ENCODE assay signal across 6 cellular contexts in the genomic region with DNA sequence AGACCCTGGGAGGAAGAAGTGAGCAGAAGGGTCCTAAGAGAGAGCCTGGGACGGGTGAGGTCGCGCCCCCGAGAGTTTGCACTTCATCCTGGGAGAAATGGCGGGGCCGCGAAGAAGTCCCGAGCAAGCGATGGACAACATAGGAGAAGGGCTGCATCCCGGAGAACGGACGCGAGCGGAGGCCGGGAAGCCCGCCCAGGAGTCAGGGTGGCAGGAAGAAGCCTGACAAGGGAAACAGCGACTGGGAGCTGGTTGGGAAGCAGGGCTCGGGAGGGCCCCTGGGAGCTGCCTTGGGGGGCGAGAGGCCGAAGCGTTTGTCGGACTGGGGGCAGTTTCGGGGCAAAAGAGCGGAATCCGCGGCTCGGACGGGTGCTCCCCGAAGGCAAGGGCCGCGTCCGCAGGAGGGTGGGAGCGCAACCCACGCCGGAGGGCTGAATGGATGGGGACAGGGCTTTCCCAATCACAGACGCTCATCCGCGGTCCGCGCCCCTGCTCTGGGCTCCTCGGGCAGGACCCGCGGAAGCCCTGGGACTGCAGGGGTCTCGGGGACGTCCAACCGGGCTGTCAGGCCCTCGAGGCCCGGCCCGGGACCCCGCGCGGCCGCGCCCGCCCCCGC. TPM values are rescaled to one million over a fixed set of nuclear protein-coding genes. Genes with fewer than 3 reads are reported as not detected.
DNase-seq lines count a peak whose midpoint lies in the region; ATAC-seq, FAIRE-seq and TF ChIP-seq lines count a peak whose summit lies in the region.

No MANE protein-coding gene starts in this region.

- no peaks in the 10 kb centered on the region for H3K9me3 Mint-ChIP-seq in natural killer cell

- peak overlapping the region; percentile 97 to 99 for H3K27ac Mint-ChIP-seq in natural killer cell

- no peaks in the 10 kb centered on the region for H3K9me3 ChIP-seq in K562 (replicated peaks; ENCODE audit: control insufficient read depth, insufficient read depth, low read depth, low read length)

- TF ChIP-seq POLR2A in K562 (conservative IDR thresholded peaks at IDR 0.05): no peak

- POLR2A ChIA-PET in K562 (lab: Yijun Ruan, JAX): interaction anchor here (0.5 to 2.1 kb wide), 5 partner anchors 12 to 64 kb away, joined by 3 to 8 read pairs (median 4); no protein-coding TSS in a partner anchor

- DNase-seq in AG09309 (ENCODE audit: low read depth) (no peak), K562 (ENCODE audit: extremely low read depth in 1 of 4, low spot score in 3 of 4) (no peak), natural killer cell (no peak), NCI-H524 (lab: John Stamatoyannopoulos, UW) (no peak), HuH-7 (ENCODE audit: low spot score) (no peak)

- H3K36me3 ChIP-seq in K562 (ENCODE audit: control insufficient read depth, insufficient read depth, low read length): peaks cover 27% of the 10 kb centered on the region; the same call in 2 of the 3 replicates

- peaks cover 14% of the 10 kb centered on the region for H3K9me1 ChIP-seq in K562 (ENCODE audit: control insufficient read depth, insufficient read depth, low read length)

- H3K4me3 Mint-ChIP-seq in natural killer cell: peak overlapping the region; percentile 100

- CTCF ChIA-PET in K562 (lab: Yijun Ruan, JAX; ENCODE audit: low intra/inter-chr PET ratio): interaction anchor here (0.6 kb wide), 1 partner anchor 555 kb away, joined by 6 read pairs; no protein-coding TSS in a partner anchor

- peak overlapping the region; percentile 74 for H3K27ac ChIP-seq in K562 (ENCODE audit: extremely low read depth, low read depth, low read length)

- H3K4me3 ChIP-seq in AG09309 (ENCODE audit: control insufficient read depth, low read depth, low read length) (peak overlapping the region; percentile 53), K562 (peak overlapping the region; percentile 91)

- TF ChIP-seq CTCF in AG09309 (IDR thresholded peaks at IDR 0.05; ENCODE audit: control insufficient read depth, insufficient read depth, low read depth, low read length, missing control alignments) (no peak), K562 (IDR thresholded peaks at IDR 0.05 in 2 of 3, conservative IDR thresholded peaks at IDR 0.05 in 1 of 3; ENCODE audit: insufficient read depth in 2 of 3, low read depth in 1 of 3, low read length in 3 of 3) (no peak), natural killer cell (IDR thresholded peaks at IDR 0.05) (no peak)

- in situ Hi-C loops in K562 (cut with MboI): no loop called here

- H3K4me1 Mint-ChIP-seq in natural killer cell: peaks cover 40 to 43% of the 10 kb centered on the region in 2 donors

- H3K36me3 Mint-ChIP-seq in natural killer cell: peaks cover 20% of the 10 kb centered on the region

- H3K4me1 ChIP-seq in K562 (replicated peaks in 1 of 2; ENCODE audit: control insufficient read depth in 2 of 2, insufficient read depth in 2 of 2, low read length in 2 of 2): peaks cover 31 to 76% of the 10 kb centered on the region in 2 experiments

- no peak for TF ChIP-seq EP300 in K562 (IDR thresholded peaks at IDR 0.05; ENCODE audit: low read length)

- H3K79me2 ChIP-seq in K562 (ENCODE audit: control insufficient read depth, insufficient read depth, low read length): peaks cover 46% of the 10 kb centered on the region

- no peak for FAIRE-seq in K562 (lab: Jason Lieb, UNC)

- H4K20me1 ChIP-seq in K562 (replicated peaks; ENCODE audit: control insufficient read depth, insufficient read depth, low read length): peaks cover 37% of the 10 kb centered on the region; the same call in 1 of the 2 replicates

- H2AFZ ChIP-seq in K562 (ENCODE audit: low read depth, low read length): 0 out of 2 replicates have a peak overlapping the region, but pooled peaks have one; percentile 24

- H3K9ac ChIP-seq in K562 (ENCODE audit: insufficient read depth in 1 of 2, low read depth in 2 of 2, low read length in 2 of 2): peak overlapping the region; percentile 89 to 99

- WGBS in K562 (ENCODE audit: insufficient coverage, low coverage, missing lambda C conversion rate): 0% methylated on average over 35 of the region's 56 CpGs

- H3K4me2 ChIP-seq in K562 (ENCODE audit: insufficient read depth, low read length): peak overlapping the region; percentile 90

- no peak for TF ChIP-seq RAD21 in K562 (CRISPR knock-in tag; conservative IDR thresholded peaks at IDR 0.05 in 1 of 2, IDR thresholded peaks at IDR 0.05 in 1 of 2)

- intact Hi-C loops in K562 (cut with micrococcal nuclease): no loop called here
- intact Hi-C loops in natural killer cell (cut with micrococcal nuclease): loop anchor here (1.0 to 5.0 kb wide), 3 partner anchors 9 to 202 kb away; a partner anchor contains a TSS

- no peaks in the 10 kb centered on the region for H3K27me3 Mint-ChIP-seq in natural killer cell (ENCODE audit: low read depth in 2 of 2)

- no TSS peak for BruUV-seq in K562 (replicated peaks; lab: Mats Ljungman, UMichigan)

- no peaks in the 10 kb centered on the region for H3K27me3 ChIP-seq in K562 (ENCODE audit: control insufficient read depth in 2 of 2, insufficient read depth in 2 of 2, low read length in 2 of 2)

- ATAC-seq in HG02885 (IDR thresholded peaks at IDR 0.05; ENCODE audit: poor library complexity, unreplicated experiment) (peak; percentile 20), K562 (peak; percentile 4; the same call in 2 of the 3 replicates), natural killer cell (peak in 2 of 3 donors; percentile 1 to 2)

RNA-seq across cellular contexts. Expression of a gene that starts 0.5 kb away (rescaled TPM):
- total RNA-seq in K562 (2011; cell fraction: chromatin; rRNA removed; ENCODE audit: low replicate concordance): 29.4 and 87.9 TPM in 2 replicates
- total RNA-seq in K562 (2011; cell fraction: nucleolus; rRNA removed): 61.7 and 67.8 TPM in 2 replicates
- total RNA-seq in K562 (2011; cell fraction: nucleoplasm; rRNA removed): 40.1 and 45.4 TPM in 2 replicates
- total RNA-seq in K562 (2014; rRNA removed) (135 and 157 TPM in 2 replicates), K562 (2014; rRNA removed; fragmentation: Illumina TruSeq; extraction: Trizol) (0.93 and 1.5 TPM in 2 replicates), K562 (2015; rRNA removed; fragmentation: Illumina TruSeq; extraction: Trizol) (18.9 and 26.5 TPM in 2 replicates), K562 (2021) (84.2 and 87.7 TPM in 2 replicates), natural killer cell (100 to 1,000 TPM; 554 to 652 (median 608) TPM)
- polyA plus RNA-seq in K562 (2011; rRNA removed) (24.6 and 45.3 TPM in 2 replicates), K562 (2014; fragmentation: Illumina TruSeq; extraction: Trizol) (3.6 and 16.9 TPM in 2 replicates), K562 (2014; fragmentation: Nextera tagmentation; extraction: Ambion mirVana) (under 1 TPM in 1 of 2 experiments, not detected in 1; 0.04 TPM), K562 (2014; rRNA removed) (95.1 and 99.0 TPM in 2 replicates)
- 54.2 and 174 TPM in 2 replicates for polyA plus RNA-seq in K562 (2011; cell fraction: cytosol; rRNA removed)
- 117 and 184 TPM in 2 replicates for polyA plus RNA-seq in K562 (2011; cell fraction: nucleus; rRNA removed)
- polyA plus RNA-seq in K562 (2012): 47.5 and 74.5 TPM in 2 replicates
- polyA minus RNA-seq in K562 (2011; rRNA and poly(A)+ RNA removed): 6.9 and 11.0 TPM in 2 replicates
- polyA minus RNA-seq in K562 (2011; cell fraction: cytosol; rRNA and poly(A)+ RNA removed): 26.1 and 39.4 TPM in 2 replicates
- 15.3 and 15.8 TPM in 2 replicates for polyA minus RNA-seq in K562 (2011; cell fraction: nucleus; rRNA and poly(A)+ RNA removed)

RNA-seq across cellular contexts. Expression of a gene that starts 20.4 kb away (rescaled TPM):
- total RNA-seq in K562 (2011; cell fraction: chromatin; rRNA removed; ENCODE audit: low replicate concordance): 6.3 and 20.5 TPM in 2 replicates
- total RNA-seq in K562 (2011; cell fraction: nucleolus; rRNA removed): 18.0 and 18.5 TPM in 2 replicates
- total RNA-seq in K562 (2011; cell fraction: nucleoplasm; rRNA removed): 5.6 and 6.9 TPM in 2 replicates
- total RNA-seq in K562 (2014; rRNA removed) (7.8 and 10.4 TPM in 2 replicates), K562 (2014; rRNA removed; fragmentation: Illumina TruSeq; extraction: Trizol) (not detected in 2 replicates), K562 (2015; rRNA removed; fragmentation: Illumina TruSeq; extraction: Trizol) (0.72 and 1.7 TPM in 2 replicates), K562 (2021) (15.1 and 15.6 TPM in 2 replicates), natural killer cell (10 to 100 TPM; 13.0 to 20.9 (median 13.1) TPM)
- polyA plus RNA-seq in K562 (2011; rRNA removed) (0.67 and 1.1 TPM in 2 replicates), K562 (2014; fragmentation: Illumina TruSeq; extraction: Trizol) (0.68 TPM in 1 of 2 replicates, not detected in the other), K562 (2014; fragmentation: Nextera tagmentation; extraction: Ambion mirVana) (not detected), K562 (2014; rRNA removed) (9.2 and 10.2 TPM in 2 replicates)
- 1.1 and 11.4 TPM in 2 replicates for polyA plus RNA-seq in K562 (2011; cell fraction: cytosol; rRNA removed)
- 3.3 and 11.9 TPM in 2 replicates for polyA plus RNA-seq in K562 (2011; cell fraction: nucleus; rRNA removed)
- 6.8 and 6.9 TPM in 2 replicates for polyA plus RNA-seq in K562 (2012)
- 0.18 and 0.21 TPM in 2 replicates for polyA minus RNA-seq in K562 (2011; rRNA and poly(A)+ RNA removed)
- 4.5 and 5.4 TPM in 2 replicates for polyA minus RNA-seq in K562 (2011; cell fraction: cytosol; rRNA and poly(A)+ RNA removed)
- 2.1 and 3.4 TPM in 2 replicates for polyA minus RNA-seq in K562 (2011; cell fraction: nucleus; rRNA and poly(A)+ RNA removed)

RNA-seq across cellular contexts. Expression of a gene that starts 20.4 kb away (rescaled TPM):
- total RNA-seq in K562 (2011; cell fraction: chromatin; rRNA removed; ENCODE audit: low replicate concordance): 53.4 and 162 TPM in 2 replicates
- 113 and 133 TPM in 2 replicates for total RNA-seq in K562 (2011; cell fraction: nucleolus; rRNA removed)
- 92.1 and 94.1 TPM in 2 replicates for total RNA-seq in K562 (2011; cell fraction: nucleoplasm; rRNA removed)
- 20.9 and 26.4 TPM in 2 replicates for total RNA-seq in K562 (2014; rRNA removed)
- total RNA-seq in K562 (2014; rRNA removed; fragmentation: Illumina TruSeq; extraction: Trizol): 4.1 and 5.6 TPM in 2 replicates
- total RNA-seq in K562 (2015; rRNA removed; fragmentation: Illumina TruSeq; extraction: Trizol): 12.8 and 13.2 TPM in 2 replicates
- 40.3 and 45.9 TPM in 2 replicates for total RNA-seq in K562 (2021)
- polyA plus RNA-seq in K562 (2011; rRNA removed): 6.7 and 8.9 TPM in 2 replicates
- 8.3 and 13.1 TPM in 2 replicates for polyA plus RNA-seq in K562 (2011; cell fraction: cytosol; rRNA removed)
- 20.3 and 35.7 TPM in 2 replicates for polyA plus RNA-seq in K562 (2011; cell fraction: nucleus; rRNA removed)
- 26.7 and 53.0 TPM in 2 replicates for polyA plus RNA-seq in K562 (2012)
- polyA plus RNA-seq in K562 (2014; fragmentation: Illumina TruSeq; extraction: Trizol): 15.2 and 26.1 TPM in 2 replicates
- polyA plus RNA-seq in K562 (2014; fragmentation: Nextera tagmentation; extraction: Ambion mirVana): under 1 TPM; 0.81 to 0.89 TPM
- 17.1 and 19.3 TPM in 2 replicates for polyA plus RNA-seq in K562 (2014; rRNA removed)
- 3.4 and 5.9 TPM in 2 replicates for polyA minus RNA-seq in K562 (2011; rRNA and poly(A)+ RNA removed)
- polyA minus RNA-seq in K562 (2011; cell fraction: cytosol; rRNA and poly(A)+ RNA removed): 13.0 and 23.2 TPM in 2 replicates
- polyA minus RNA-seq in K562 (2011; cell fraction: nucleus; rRNA and poly(A)+ RNA removed): 12.0 and 13.3 TPM in 2 replicates
- 10 to 100 TPM; 43.1 to 53.7 (median 46.9) TPM for total RNA-seq in natural killer cell

RNA-seq across cellular contexts. Expression of a gene that starts 21.4 kb away (rescaled TPM):
- 5.8 and 14.0 TPM in 2 replicates for total RNA-seq in K562 (2011; cell fraction: chromatin; rRNA removed; ENCODE audit: low replicate concordance)
- total RNA-seq in K562 (2011; cell fraction: nucleolus; rRNA removed): 11.7 and 16.7 TPM in 2 replicates
- total RNA-seq in K562 (2011; cell fraction: nucleoplasm; rRNA removed): 6.4 and 7.5 TPM in 2 replicates
- total RNA-seq in K562 (2014; rRNA removed) (15.5 and 22.0 TPM in 2 replicates), K562 (2014; rRNA removed; fragmentation: Illumina TruSeq; extraction: Trizol) (3.4 and 3.8 TPM in 2 replicates), K562 (2015; rRNA removed; fragmentation: Illumina TruSeq; extraction: Trizol) (7.9 and 9.4 TPM in 2 replicates), K562 (2021) (59.1 and 60.4 TPM in 2 replicates), natural killer cell (10 to 100 TPM; 29.1 to 38.4 (median 34.8) TPM)
- polyA plus RNA-seq in K562 (2011; rRNA removed) (3.7 and 4.8 TPM in 2 replicates), K562 (2014; fragmentation: Illumina TruSeq; extraction: Trizol) (6.8 and 13.1 TPM in 2 replicates), K562 (2014; fragmentation: Nextera tagmentation; extraction: Ambion mirVana) (under 1 TPM; 0.04 to 0.10 TPM), K562 (2014; rRNA removed) (15.4 and 27.5 TPM in 2 replicates)
- 7.1 and 44.8 TPM in 2 replicates for polyA plus RNA-seq in K562 (2011; cell fraction: cytosol; rRNA removed)
- polyA plus RNA-seq in K562 (2011; cell fraction: nucleus; rRNA removed): 14.2 and 29.1 TPM in 2 replicates
- 20.8 and 23.7 TPM in 2 replicates for polyA plus RNA-seq in K562 (2012)
- 1.0 and 1.3 TPM in 2 replicates for polyA minus RNA-seq in K562 (2011; rRNA and poly(A)+ RNA removed)
- polyA minus RNA-seq in K562 (2011; cell fraction: cytosol; rRNA and poly(A)+ RNA removed): 15.0 and 25.4 TPM in 2 replicates
- polyA minus RNA-seq in K562 (2011; cell fraction: nucleus; rRNA and poly(A)+ RNA removed): 5.8 and 6.6 TPM in 2 replicates

RNA-seq across cellular contexts. Expression of a gene that starts 36.5 kb away (rescaled TPM):
- total RNA-seq in K562 (2011; cell fraction: chromatin; rRNA removed; ENCODE audit: low replicate concordance): 46.7 and 163 TPM in 2 replicates
- total RNA-seq in K562 (2011; cell fraction: nucleolus; rRNA removed): 112 and 114 TPM in 2 replicates
- total RNA-seq in K562 (2011; cell fraction: nucleoplasm; rRNA removed): 55.0 and 57.6 TPM in 2 replicates
- 15.8 and 21.9 TPM in 2 replicates for total RNA-seq in K562 (2014; rRNA removed)
- 3.5 and 4.5 TPM in 2 replicates for total RNA-seq in K562 (2014; rRNA removed; fragmentation: Illumina TruSeq; extraction: Trizol)
- 15.8 and 20.8 TPM in 2 replicates for total RNA-seq in K562 (2015; rRNA removed; fragmentation: Illumina TruSeq; extraction: Trizol)
- 52.4 and 63.3 TPM in 2 replicates for total RNA-seq in K562 (2021)
- 14.6 and 21.5 TPM in 2 replicates for polyA plus RNA-seq in K562 (2011; rRNA removed)
- 17.4 and 27.3 TPM in 2 replicates for polyA plus RNA-seq in K562 (2011; cell fraction: cytosol; rRNA removed)
- 56.5 and 100 TPM in 2 replicates for polyA plus RNA-seq in K562 (2011; cell fraction: nucleus; rRNA removed)
- 37.1 and 39.8 TPM in 2 replicates for polyA plus RNA-seq in K562 (2012)
- polyA plus RNA-seq in K562 (2014; fragmentation: Illumina TruSeq; extraction: Trizol): 16.7 and 40.7 TPM in 2 replicates
- polyA plus RNA-seq in K562 (2014; fragmentation: Nextera tagmentation; extraction: Ambion mirVana): under 1 TPM; 0.04 to 0.29 TPM
- polyA plus RNA-seq in K562 (2014; rRNA removed): 31.0 and 50.1 TPM in 2 replicates
- 7.4 and 11.2 TPM in 2 replicates for polyA minus RNA-seq in K562 (2011; rRNA and poly(A)+ RNA removed)
- 23.8 and 34.7 TPM in 2 replicates for polyA minus RNA-seq in K562 (2011; cell fraction: cytosol; rRNA and poly(A)+ RNA removed)
- 19.5 and 21.3 TPM in 2 replicates for polyA minus RNA-seq in K562 (2011; cell fraction: nucleus; rRNA and poly(A)+ RNA removed)
- total RNA-seq in natural killer cell: 10 to 100 TPM; 90.7 to 91.7 (median 91.5) TPM
